8 cellular contexts compared by ENCODE assay signal in genomic region chr20:62805711-62806382, GRCh38. TPM values are rescaled to one million over a fixed set of nuclear protein-coding genes. Genes with fewer than 3 reads are reported as not detected.
DNase-seq lines count a peak whose midpoint lies in the region; ATAC-seq and TF ChIP-seq lines count a peak whose summit lies in the region.

No MANE protein-coding gene starts in this region.

- peak overlapping the region; percentile 82 to 85 for H3K4me3 Mint-ChIP-seq in activated T-cell treated with anti-CD3 and anti-CD28 coated beads, Interleukin-2, amount 50 U/mL, for 72 hours

- no peaks in the 10 kb centered on the region for H3K9me3 Mint-ChIP-seq in activated T-cell treated with anti-CD3 and anti-CD28 coated beads, Interleukin-2, amount 50 U/mL, for 72 hours

- ATAC-seq in activated T-cell treated with anti-CD3 and anti-CD28 coated beads, Interleukin-2, amount 50 U/mL, for 72 hours (replicated peaks in 1 of 2): peak in 1 of 2 donors; percentile 4
- ATAC-seq in thoracic aorta (ENCODE audit: insufficient number of reproducible peaks, low FRiP score, low read depth): no peak

- in situ Hi-C loops in astrocyte of the cerebellum (cut with HindIII; ENCODE audit: low sequenced_read_pairs): no loop called here

- H3K36me3 Mint-ChIP-seq in activated T-cell treated with anti-CD3 and anti-CD28 coated beads, Interleukin-2, amount 50 U/mL, for 72 hours (ENCODE audit: insufficient read depth in 2 of 2): peaks cover 2 to 3% of the 10 kb centered on the region in 2 donors

- H3K4me1 Mint-ChIP-seq in activated T-cell treated with anti-CD3 and anti-CD28 coated beads, Interleukin-2, amount 50 U/mL, for 72 hours (ENCODE audit: low read depth): peaks cover 36% of the 10 kb centered on the region

- TF ChIP-seq CTCF in astrocyte of the cerebellum (IDR thresholded peaks at IDR 0.05; ENCODE audit: low read depth, low read length, missing control alignments) (no peak), kidney epithelial cell (IDR thresholded peaks at IDR 0.05; ENCODE audit: insufficient read depth, low read length, poor library complexity, severe bottlenecking) (no peak), thoracic aorta (IDR thresholded peaks at IDR 0.05) (no peak)

- H3K9me3 ChIP-seq in thoracic aorta: no peaks in the 10 kb centered on the region

- peaks cover 16 to 38% of the 10 kb centered on the region in 2 donors for H3K4me1 ChIP-seq in thoracic aorta (ENCODE audit: control insufficient read depth in 1 of 2, low read depth in 2 of 2)

- no peaks in the 10 kb centered on the region for H3K27me3 Mint-ChIP-seq in activated T-cell treated with anti-CD3 and anti-CD28 coated beads, Interleukin-2, amount 50 U/mL, for 72 hours (ENCODE audit: low read depth)

- no peak overlapping the region for H3K27ac Mint-ChIP-seq in activated T-cell treated with anti-CD3 and anti-CD28 coated beads, Interleukin-2, amount 50 U/mL, for 72 hours

- no peaks in the 10 kb centered on the region for H3K27me3 ChIP-seq in kidney epithelial cell (ENCODE audit: control insufficient read depth, insufficient read depth, low read length)
- H3K27me3 ChIP-seq in thoracic aorta (replicated peaks; ENCODE audit: insufficient read depth): no peaks in the 10 kb centered on the region

- peaks cover 4% of the 10 kb centered on the region for H3K36me3 ChIP-seq in kidney epithelial cell (ENCODE audit: control insufficient read depth, insufficient read depth, low read length)
- peaks cover 28% of the 10 kb centered on the region for H3K36me3 ChIP-seq in thoracic aorta

- DNase-seq in activated T-cell treated with anti-CD3 and anti-CD28 coated beads, Interleukin-2, amount 50 U/mL, for 72 hours: no peak
- DNase-seq in activated T-cell treated with anti-CD3 and anti-CD28 coated beads, Interleukin-2, amount 50 U/mL, for 48 hours: no peak
- DNase-seq in astrocyte of the cerebellum (ENCODE audit: low read depth) (no peak), kidney epithelial cell (ENCODE audit: low read depth) (no peak), thoracic aorta (ENCODE audit: low spot score) (no peak), NCI-H2196 treated with DMSO at 0.1 percent for 48 hours (lab: John Stamatoyannopoulos, UW; ENCODE audit: unreplicated experiment) (no peak), mucosa of gallbladder (ENCODE audit: low spot score) (no peak), NCI-H526 treated with DMSO at 0.1 percent for 48 hours (lab: John Stamatoyannopoulos, UW) (no peak)

- peak overlapping the region; percentile 65 to 78 for H3K27ac ChIP-seq in thoracic aorta

- H3K4me3 ChIP-seq in astrocyte of the cerebellum (ENCODE audit: low read depth, low read length) (peak overlapping the region; percentile 68), kidney epithelial cell (ENCODE audit: low read depth, low read length) (peak overlapping the region; percentile 64), thoracic aorta (peak overlapping the region; percentile 95)

RNA-seq across cellular contexts. Expression of gene OGFR, which starts 1.2 kb away (rescaled TPM):
- 10 to 100 TPM; 42.9 to 44.9 TPM for total RNA-seq in activated T-cell treated with anti-CD3 and anti-CD28 coated beads, Interleukin-2, amount 50 U/mL, for 72 hours
- total RNA-seq in kidney epithelial cell (54.4 and 61.3 TPM in 2 replicates), thoracic aorta (10 to 100 TPM; 50.6 to 57.4 TPM), mucosa of gallbladder (50.8 TPM)

RNA-seq across cellular contexts. Expression of gene MRGBP, which starts 9.6 kb away (rescaled TPM):
- 10 to 100 TPM; 14.1 to 14.7 TPM for total RNA-seq in activated T-cell treated with anti-CD3 and anti-CD28 coated beads, Interleukin-2, amount 50 U/mL, for 72 hours
- total RNA-seq in kidney epithelial cell (15.1 and 19.8 TPM in 2 replicates), thoracic aorta (1 to 10 TPM; 5.7 to 9.1 TPM), mucosa of gallbladder (8.9 TPM)

RNA-seq across cellular contexts. Expression of gene COL9A3, which starts 11.0 kb away (rescaled TPM):
- under 1 TPM; 0.31 to 0.46 TPM for total RNA-seq in activated T-cell treated with anti-CD3 and anti-CD28 coated beads, Interleukin-2, amount 50 U/mL, for 72 hours
- total RNA-seq in kidney epithelial cell (5.4 and 10.4 TPM in 2 replicates), thoracic aorta (1 to 10 TPM in 1 of 2 donors, under 1 TPM in 1; 0.54 to 3.1 TPM), mucosa of gallbladder (3.6 TPM)

RNA-seq across cellular contexts. Expression of gene TCFL5, which starts 55.8 kb away (rescaled TPM):
- total RNA-seq in activated T-cell treated with anti-CD3 and anti-CD28 coated beads, Interleukin-2, amount 50 U/mL, for 72 hours: 1 to 10 TPM; 4.4 to 4.9 TPM
- total RNA-seq in kidney epithelial cell (4.3 and 5.4 TPM in 2 replicates), thoracic aorta (1 to 10 TPM; 3.8 to 6.2 TPM), mucosa of gallbladder (8.2 TPM)
